In genomic region chr5:143206194-143207053, GRCh38 we compare ENCODE assay signal across 11 cellular contexts.
DNase-seq lines count a peak whose midpoint lies in the region; ATAC-seq and TF ChIP-seq lines count a peak whose summit lies in the region.
"Had no signal": no experiment of that assay in that cellular context is flagged by ENCODE, and none has a peak within 500 bp of the region (broad histone marks: within the 10 kb centered on the region; RNA-seq: fewer than 3 reads in every experiment).

No MANE protein-coding gene starts in this region.

- H3K4me3 ChIP-seq in Peyer's patch (no peak overlapping the region), MM.1S (ENCODE audit: low read length) (no peak overlapping the region)
- H3K4me3 ChIP-seq: body of pancreas had no signal

- H3K4me1 ChIP-seq in Peyer's patch: peaks cover 0 to 8% (median 0%) of the 10 kb centered on the region in 4 donors
- H3K4me1 ChIP-seq in MM.1S (ENCODE audit: low read length): no peaks in the 10 kb centered on the region
- H3K4me1 ChIP-seq: body of pancreas had no signal

- no peak for DNase-seq in mesothelial cell of epicardium (ENCODE audit: low spot score in 2 of 2, unreplicated experiment in 2 of 2)
- DNase-seq in nucleus accumbens (lab: John Stamatoyannopoulos, UW): no peak
- no peak for DNase-seq in Peyer's patch
- no peak for DNase-seq in MM.1S
- no peak for DNase-seq in inferior parietal cortex (ENCODE audit: extremely low spot score)
- DNase-seq: body of pancreas, NCI-H510A had no signal

- H3K79me2 ChIP-seq in MM.1S (ENCODE audit: low read length): no peaks in the 10 kb centered on the region

- H3K4me1 Mint-ChIP-seq in mesothelial cell of epicardium: peaks cover 23% of the 10 kb centered on the region

- no peaks in the 10 kb centered on the region for H3F3A ChIP-seq in MM.1S (ENCODE audit: insufficient read depth, low read length)

- ATAC-seq in GM18520 (IDR thresholded peaks at IDR 0.05; ENCODE audit: unreplicated experiment) (peak; percentile 38), GM21381 (IDR thresholded peaks at IDR 0.05; ENCODE audit: unreplicated experiment) (peak; percentile 48), HG03442 (IDR thresholded peaks at IDR 0.05; ENCODE audit: unreplicated experiment) (peak; percentile 56)
- ATAC-seq: body of pancreas had no signal

- no peaks in the 10 kb centered on the region for H4K20me1 ChIP-seq in MM.1S (ENCODE audit: insufficient read depth, low read length)

- H3K36me3 ChIP-seq in Peyer's patch (no peaks in the 10 kb centered on the region), MM.1S (replicated peaks; ENCODE audit: insufficient read depth, low read length) (no peaks in the 10 kb centered on the region)

- no peaks in the 10 kb centered on the region for H3K27me3 ChIP-seq in Peyer's patch
- no peaks in the 10 kb centered on the region for H3K27me3 ChIP-seq in MM.1S (replicated peaks; ENCODE audit: insufficient read depth, low read length)
- H3K27me3 ChIP-seq: body of pancreas had no signal

- TF ChIP-seq POLR2A in Peyer's patch (IDR thresholded peaks at IDR 0.05): no peak

- H3K27ac ChIP-seq in Peyer's patch: no peak overlapping the region
- H3K27ac ChIP-seq in MM.1S (ENCODE audit: low read length): no peak overlapping the region
- H3K27ac ChIP-seq: body of pancreas, VCaP had no signal

- H3K27me3 Mint-ChIP-seq in mesothelial cell of epicardium (ENCODE audit: low read depth): no peaks in the 10 kb centered on the region

- TF ChIP-seq CTCF in mesothelial cell of epicardium (IDR thresholded peaks at IDR 0.05; ENCODE audit: unreplicated experiment) (no peak), Peyer's patch (IDR thresholded peaks at IDR 0.05) (no peak), MM.1S (IDR thresholded peaks at IDR 0.05; ENCODE audit: low read length) (no peak)

- H3K27ac Mint-ChIP-seq in mesothelial cell of epicardium: peak overlapping the region; percentile 54

- peaks cover 6% of the 10 kb centered on the region for H3K36me3 Mint-ChIP-seq in mesothelial cell of epicardium

- no peak overlapping the region for H3K9ac ChIP-seq in MM.1S (ENCODE audit: low read length)

- no peaks in the 10 kb centered on the region for H3K9me3 ChIP-seq in Peyer's patch
- no peaks in the 10 kb centered on the region for H3K9me3 ChIP-seq in MM.1S (replicated peaks; ENCODE audit: insufficient read depth, low read length)
- H3K9me3 ChIP-seq: body of pancreas had no signal

- H2AFZ ChIP-seq in MM.1S (ENCODE audit: low read length): no peak overlapping the region

- H3K4me3 Mint-ChIP-seq in mesothelial cell of epicardium: no peak overlapping the region

- H3K4me2 ChIP-seq in MM.1S (ENCODE audit: low read depth, low read length): no peak overlapping the region

- no peaks in the 10 kb centered on the region for H3K9me2 ChIP-seq in MM.1S (replicated peaks; ENCODE audit: insufficient read depth, low read length)

- H3K9me3 Mint-ChIP-seq in mesothelial cell of epicardium: peaks cover 13% of the 10 kb centered on the region
